ENCODE assay signal across 8 cellular contexts in the genomic region with DNA sequence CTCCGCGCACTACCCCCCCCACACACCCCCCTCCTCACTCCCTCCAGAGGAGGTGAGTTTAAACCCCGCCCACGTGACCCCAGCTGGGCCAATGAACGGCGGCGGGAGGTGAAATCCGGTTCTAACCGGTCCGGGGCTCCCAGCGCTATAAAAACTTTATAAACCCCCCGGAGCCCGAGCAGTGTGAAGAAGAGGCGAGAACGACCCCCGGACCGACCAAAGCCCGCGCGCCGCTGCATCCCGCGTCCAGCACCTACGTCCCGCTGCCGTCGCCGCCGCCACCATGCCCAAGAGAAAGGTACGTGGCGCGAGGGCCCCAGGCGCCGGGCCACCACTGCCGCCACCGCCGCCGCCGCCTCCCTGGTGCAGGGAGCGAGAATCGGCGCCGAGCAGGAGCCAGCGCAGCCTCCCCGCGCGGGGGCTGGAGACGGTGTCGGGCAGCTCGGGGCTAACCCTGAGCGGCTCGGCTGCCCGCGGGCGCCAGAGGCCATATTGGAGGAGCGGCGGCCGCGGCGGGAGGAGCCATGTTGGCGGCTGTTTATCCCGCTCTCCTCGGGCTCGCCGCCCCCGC. TPM values are rescaled to one million over a fixed set of nuclear protein-coding genes. Genes with fewer than 3 reads are reported as not detected.
DNase-seq lines count a peak whose midpoint lies in the region; ATAC-seq and TF ChIP-seq lines count a peak whose summit lies in the region.

A gene (plus strand): TSS at position 111 of the 571 bp plus-strand sequence. CDS start 173 bp downstream, at position 284.

- intact Hi-C loops in spleen (cut with DNase I; ENCODE audit: low total_unique reads), result no loop called here

- H3K9me3 ChIP-seq in spleen, result no peaks in the 10 kb centered on the region

- peaks cover 0 to 59% (median 42%) of the 10 kb centered on the region in 6 donors for H3K36me3 ChIP-seq in spleen

- peak; percentile 88 for DNase-seq in NK-92 treated with Interleukin-12 subunit alpha and Interleukin-12 subunit beta, amount 100 ng/mL, for 24 hours (lab: John Stamatoyannopoulos, UW)
- DNase-seq in NK-92 (lab: John Stamatoyannopoulos, UW; ENCODE audit: unreplicated experiment) (no peak), NCI-H226 (peak; percentile 78), caudate nucleus (lab: John Stamatoyannopoulos, UW) (peak in 58 of 61 donors; percentile 52 to 96 (median 88)), iris pigment epithelial cell (ENCODE audit: low read depth) (peak; percentile 76), spleen (peak; percentile 95)
- DNase-seq in activated CD4-positive, CD25-positive, alpha-beta regulatory T cell (lab: John Stamatoyannopoulos, UW), result peak; percentile 65 to 86 (median 77)

- H3K27me3 ChIP-seq in spleen (replicated peaks in 1 of 7), result no peaks in the 10 kb centered on the region

- peak in 2 of 3 donors; percentile 39 to 41 for TF ChIP-seq POLR2A in spleen (IDR thresholded peaks at IDR 0.05)

- ATAC-seq in HG03064 (IDR thresholded peaks at IDR 0.05; ENCODE audit: low read depth, unreplicated experiment), result peak; percentile 41

- peak within 1 kb of the TSS; percentile 75 to 99 (median 97) for H3K4me3 ChIP-seq in spleen

- H3K4me1 ChIP-seq in spleen, result peaks cover 27 to 80% (median 56%) of the 10 kb centered on the region in 6 donors

- no peak for TF ChIP-seq CTCF in spleen (IDR thresholded peaks at IDR 0.05 in 8 of 11, conservative IDR thresholded peaks at IDR 0.05 in 3 of 11)

- peak within 1 kb of the TSS; percentile 99 for H3K27ac ChIP-seq in caudate nucleus (ENCODE audit: low read depth, low read length)
- H3K27ac ChIP-seq in spleen, result peak within 1 kb of the TSS; percentile 99 to 100 (median 100)

- 0 to 1% (median 0%) methylated on average over 36 to 66 of the region's 66 CpGs for WGBS in spleen, 5 donors

RNA-seq across cellular contexts. Expression of the gene that starts here (rescaled TPM):
- 100 to 1,000 TPM; 191 to 350 (median 249) TPM for total RNA-seq in spleen
- 1,000 to 10,000 TPM in 1 of 3 donors, 100 to 1,000 TPM in 2; 680 to 1,036 (median 684) TPM for polyA plus RNA-seq in spleen
